Comparison of ENCODE assay signal across 1 cellular context in the genomic region with DNA sequence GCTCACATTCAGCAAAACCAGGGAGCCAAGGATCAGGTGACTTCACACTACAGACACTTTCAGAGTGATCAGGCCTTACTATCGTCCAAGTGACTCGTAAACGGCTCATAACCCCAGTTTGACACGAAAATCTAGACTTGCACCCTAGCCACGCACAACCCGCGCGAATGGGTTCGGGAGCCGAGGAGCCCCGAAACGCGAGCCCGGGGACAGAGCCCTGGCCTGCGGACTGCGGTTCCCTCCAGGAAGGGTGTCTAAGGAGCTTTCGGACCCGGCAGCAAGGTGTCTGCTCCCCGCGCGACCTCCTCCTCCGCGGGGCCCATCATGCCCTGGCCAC.
TF ChIP-seq lines count a peak whose summit lies in the region.

No MANE protein-coding gene starts in this region.

TF ChIP-seq in HepG2, 621 proteins besides CTCF, POLR2A, EP300 and RAD21 (continued from another document and continues in another):
- TF ChIP-seq, protein P1, sequence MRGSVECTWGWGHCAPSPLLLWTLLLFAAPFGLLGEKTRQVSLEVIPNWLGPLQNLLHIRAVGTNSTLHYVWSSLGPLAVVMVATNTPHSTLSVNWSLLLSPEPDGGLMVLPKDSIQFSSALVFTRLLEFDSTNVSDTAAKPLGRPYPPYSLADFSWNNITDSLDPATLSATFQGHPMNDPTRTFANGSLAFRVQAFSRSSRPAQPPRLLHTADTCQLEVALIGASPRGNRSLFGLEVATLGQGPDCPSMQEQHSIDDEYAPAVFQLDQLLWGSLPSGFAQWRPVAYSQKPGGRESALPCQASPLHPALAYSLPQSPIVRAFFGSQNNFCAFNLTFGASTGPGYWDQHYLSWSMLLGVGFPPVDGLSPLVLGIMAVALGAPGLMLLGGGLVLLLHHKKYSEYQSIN (CRISPR knock-in tag; IDR thresholded peaks at IDR 0.05; ENCODE audit: borderline replicate concordance) = no peak
- TF ChIP-seq, protein P2, sequence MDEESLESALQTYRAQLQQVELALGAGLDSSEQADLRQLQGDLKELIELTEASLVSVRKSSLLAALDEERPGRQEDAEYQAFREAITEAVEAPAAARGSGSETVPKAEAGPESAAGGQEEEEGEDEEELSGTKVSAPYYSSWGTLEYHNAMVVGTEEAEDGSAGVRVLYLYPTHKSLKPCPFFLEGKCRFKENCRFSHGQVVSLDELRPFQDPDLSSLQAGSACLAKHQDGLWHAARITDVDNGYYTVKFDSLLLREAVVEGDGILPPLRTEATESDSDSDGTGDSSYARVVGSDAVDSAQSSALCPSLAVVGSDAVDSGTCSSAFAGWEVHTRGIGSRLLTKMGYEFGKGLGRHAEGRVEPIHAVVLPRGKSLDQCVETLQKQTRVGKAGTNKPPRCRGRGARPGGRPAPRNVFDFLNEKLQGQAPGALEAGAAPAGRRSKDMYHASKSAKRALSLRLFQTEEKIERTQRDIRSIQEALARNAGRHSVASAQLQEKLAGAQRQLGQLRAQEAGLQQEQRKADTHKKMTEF (CRISPR knock-in tag; IDR thresholded peaks at IDR 0.05) = no peak
- TF ChIP-seq, protein P3, sequence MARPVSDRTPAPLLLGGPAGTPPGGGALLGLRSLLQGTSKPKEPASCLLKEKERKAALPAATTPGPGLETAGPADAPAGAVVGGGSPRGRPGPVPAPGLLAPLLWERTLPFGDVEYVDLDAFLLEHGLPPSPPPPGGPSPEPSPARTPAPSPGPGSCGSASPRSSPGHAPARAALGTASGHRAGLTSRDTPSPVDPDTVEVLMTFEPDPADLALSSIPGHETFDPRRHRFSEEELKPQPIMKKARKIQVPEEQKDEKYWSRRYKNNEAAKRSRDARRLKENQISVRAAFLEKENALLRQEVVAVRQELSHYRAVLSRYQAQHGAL (CRISPR knock-in tag; IDR thresholded peaks at IDR 0.05; ENCODE audit: not compliant biosample characterization) = no peak
- TF ChIP-seq SRY (CRISPR knock-in tag; IDR thresholded peaks at IDR 0.05) (0 out of 2 replicates have a peak, but pooled peaks have one; percentile 3), IKZF1 (IDR thresholded peaks at IDR 0.05) (no peak), KDM2A (CRISPR knock-in tag; IDR thresholded peaks at IDR 0.05; ENCODE audit: borderline replicate concordance, low read depth) (peak; percentile 59; the same call in 1 of the 2 replicates), HHEX (CRISPR knock-in tag; IDR thresholded peaks at IDR 0.05) (no peak), KAT2B (IDR thresholded peaks at IDR 0.05; ENCODE audit: borderline replicate concordance, low read depth, low read length) (no peak), BCL6 (CRISPR knock-in tag; IDR thresholded peaks at IDR 0.05) (peak; percentile 70), ZNF777 (CRISPR knock-in tag; IDR thresholded peaks at IDR 0.05) (no peak), ATF7 (IDR thresholded peaks at IDR 0.05) (no peak), ATF7 (CRISPR knock-in tag; IDR thresholded peaks at IDR 0.05) (no peak), ZFP37 (CRISPR knock-in tag; IDR thresholded peaks at IDR 0.05; ENCODE audit: borderline replicate concordance) (0 out of 2 replicates have a peak, but pooled peaks have one; percentile 53), ZNF367 (CRISPR knock-in tag; IDR thresholded peaks at IDR 0.05; ENCODE audit: borderline replicate concordance) (0 out of 2 replicates have a peak, but pooled peaks have one; percentile 36), ZIK1 (CRISPR knock-in tag; IDR thresholded peaks at IDR 0.05; ENCODE audit: borderline replicate concordance, low read depth) (0 out of 2 replicates have a peak, but pooled peaks have one; percentile 5), ZFP36L1 (CRISPR knock-in tag; IDR thresholded peaks at IDR 0.05) (0 out of 2 replicates have a peak, but pooled peaks have one; percentile 15), ETV5 (CRISPR knock-in tag; IDR thresholded peaks at IDR 0.05; ENCODE audit: borderline replicate concordance) (no peak), NFE2L2 (IDR thresholded peaks at IDR 0.05; ENCODE audit: low read length) (no peak), ERF (CRISPR knock-in tag; IDR thresholded peaks at IDR 0.05) (0 out of 2 replicates have a peak, but pooled peaks have one; percentile 19), ZNF782 (CRISPR knock-in tag; IDR thresholded peaks at IDR 0.05; ENCODE audit: borderline replicate concordance) (peak; percentile 38; the same call in 1 of the 2 replicates), ZNF207 (IDR thresholded peaks at IDR 0.05; ENCODE audit: borderline replicate concordance) (no peak), ZNF558 (CRISPR knock-in tag; IDR thresholded peaks at IDR 0.05; ENCODE audit: borderline replicate concordance) (peak; percentile 5), ZNF652 (CRISPR knock-in tag; IDR thresholded peaks at IDR 0.05; ENCODE audit: borderline replicate concordance, low read depth) (no peak), ZNF205 (CRISPR knock-in tag; IDR thresholded peaks at IDR 0.05) (no peak), NAIF1 (CRISPR knock-in tag; IDR thresholded peaks at IDR 0.05; ENCODE audit: borderline replicate concordance) (peak; percentile 74; the same call in 1 of the 2 replicates), RARA (CRISPR knock-in tag; IDR thresholded peaks at IDR 0.05) (0 out of 2 replicates have a peak, but pooled peaks have one; percentile 38), KLF12 (CRISPR knock-in tag; IDR thresholded peaks at IDR 0.05; ENCODE audit: borderline replicate concordance) (peak; percentile 19; the same call in 1 of the 2 replicates), ZNF546 (CRISPR knock-in tag; conservative IDR thresholded peaks at IDR 0.05) (no peak), ATRX (CRISPR knock-in tag; IDR thresholded peaks at IDR 0.05; ENCODE audit: borderline replicate concordance) (no peak), RNF2 (conservative IDR thresholded peaks at IDR 0.05; ENCODE audit: low read depth) (no peak), RFXAP (CRISPR knock-in tag; IDR thresholded peaks at IDR 0.05; ENCODE audit: borderline replicate concordance) (no peak), ZNF354B (CRISPR knock-in tag; IDR thresholded peaks at IDR 0.05) (0 out of 2 replicates have a peak, but pooled peaks have one; percentile 37), ZNF501 (CRISPR knock-in tag; IDR thresholded peaks at IDR 0.05) (peak; percentile 18; the same call in 1 of the 2 replicates), ZNF547 (CRISPR knock-in tag; IDR thresholded peaks at IDR 0.05) (no peak; the same call in 1 of the 2 replicates), ZSCAN30 (CRISPR knock-in tag; IDR thresholded peaks at IDR 0.05) (0 out of 2 replicates have a peak, but pooled peaks have one; percentile 27), IRF2 (CRISPR knock-in tag; IDR thresholded peaks at IDR 0.05) (peak; percentile 38; the same call in 1 of the 2 replicates), SATB2 (CRISPR knock-in tag; IDR thresholded peaks at IDR 0.05) (0 out of 2 replicates have a peak, but pooled peaks have one; percentile 13), YEATS4 (CRISPR knock-in tag; IDR thresholded peaks at IDR 0.05; ENCODE audit: borderline replicate concordance) (no peak), HDAC2 (CRISPR knock-in tag; IDR thresholded peaks at IDR 0.05) (peak; percentile 25; the same call in 1 of the 2 replicates), RXRA (CRISPR knock-in tag; IDR thresholded peaks at IDR 0.05) (peak; percentile 73), ZBTB1 (CRISPR knock-in tag; IDR thresholded peaks at IDR 0.05; ENCODE audit: borderline replicate concordance) (no peak), ZNF331 (CRISPR knock-in tag; IDR thresholded peaks at IDR 0.05) (no peak; the same call in 1 of the 2 replicates)
- TF ChIP-seq, protein P4, sequence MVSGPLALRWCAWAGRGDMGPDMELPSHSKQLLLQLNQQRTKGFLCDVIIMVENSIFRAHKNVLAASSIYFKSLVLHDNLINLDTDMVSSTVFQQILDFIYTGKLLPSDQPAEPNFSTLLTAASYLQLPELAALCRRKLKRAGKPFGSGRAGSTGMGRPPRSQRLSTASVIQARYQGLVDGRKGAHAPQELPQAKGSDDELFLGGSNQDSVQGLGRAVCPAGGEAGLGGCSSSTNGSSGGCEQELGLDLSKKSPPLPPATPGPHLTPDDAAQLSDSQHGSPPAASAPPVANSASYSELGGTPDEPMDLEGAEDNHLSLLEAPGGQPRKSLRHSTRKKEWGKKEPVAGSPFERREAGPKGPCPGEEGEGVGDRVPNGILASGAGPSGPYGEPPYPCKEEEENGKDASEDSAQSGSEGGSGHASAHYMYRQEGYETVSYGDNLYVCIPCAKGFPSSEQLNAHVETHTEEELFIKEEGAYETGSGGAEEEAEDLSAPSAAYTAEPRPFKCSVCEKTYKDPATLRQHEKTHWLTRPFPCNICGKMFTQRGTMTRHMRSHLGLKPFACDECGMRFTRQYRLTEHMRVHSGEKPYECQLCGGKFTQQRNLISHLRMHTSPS (CRISPR knock-in tag; IDR thresholded peaks at IDR 0.05; ENCODE audit: low read depth) = peak; percentile 48; the same call in 1 of the 2 replicates
- TF ChIP-seq, protein P5, sequence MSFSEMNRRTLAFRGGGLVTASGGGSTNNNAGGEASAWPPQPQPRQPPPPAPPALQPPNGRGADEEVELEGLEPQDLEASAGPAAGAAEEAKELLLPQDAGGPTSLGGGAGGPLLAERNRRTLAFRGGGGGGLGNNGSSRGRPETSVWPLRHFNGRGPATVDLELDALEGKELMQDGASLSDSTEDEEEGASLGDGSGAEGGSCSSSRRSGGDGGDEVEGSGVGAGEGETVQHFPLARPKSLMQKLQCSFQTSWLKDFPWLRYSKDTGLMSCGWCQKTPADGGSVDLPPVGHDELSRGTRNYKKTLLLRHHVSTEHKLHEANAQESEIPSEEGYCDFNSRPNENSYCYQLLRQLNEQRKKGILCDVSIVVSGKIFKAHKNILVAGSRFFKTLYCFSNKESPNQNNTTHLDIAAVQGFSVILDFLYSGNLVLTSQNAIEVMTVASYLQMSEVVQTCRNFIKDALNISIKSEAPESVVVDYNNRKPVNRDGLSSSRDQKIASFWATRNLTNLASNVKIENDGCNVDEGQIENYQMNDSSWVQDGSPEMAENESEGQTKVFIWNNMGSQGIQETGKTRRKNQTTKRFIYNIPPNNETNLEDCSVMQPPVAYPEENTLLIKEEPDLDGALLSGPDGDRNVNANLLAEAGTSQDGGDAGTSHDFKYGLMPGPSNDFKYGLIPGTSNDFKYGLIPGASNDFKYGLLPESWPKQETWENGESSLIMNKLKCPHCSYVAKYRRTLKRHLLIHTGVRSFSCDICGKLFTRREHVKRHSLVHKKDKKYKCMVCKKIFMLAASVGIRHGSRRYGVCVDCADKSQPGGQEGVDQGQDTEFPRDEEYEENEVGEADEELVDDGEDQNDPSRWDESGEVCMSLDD (CRISPR knock-in tag; IDR thresholded peaks at IDR 0.05; ENCODE audit: borderline replicate concordance) = peak; percentile 55; the same call in 1 of the 2 replicates
- TF ChIP-seq, protein P6, sequence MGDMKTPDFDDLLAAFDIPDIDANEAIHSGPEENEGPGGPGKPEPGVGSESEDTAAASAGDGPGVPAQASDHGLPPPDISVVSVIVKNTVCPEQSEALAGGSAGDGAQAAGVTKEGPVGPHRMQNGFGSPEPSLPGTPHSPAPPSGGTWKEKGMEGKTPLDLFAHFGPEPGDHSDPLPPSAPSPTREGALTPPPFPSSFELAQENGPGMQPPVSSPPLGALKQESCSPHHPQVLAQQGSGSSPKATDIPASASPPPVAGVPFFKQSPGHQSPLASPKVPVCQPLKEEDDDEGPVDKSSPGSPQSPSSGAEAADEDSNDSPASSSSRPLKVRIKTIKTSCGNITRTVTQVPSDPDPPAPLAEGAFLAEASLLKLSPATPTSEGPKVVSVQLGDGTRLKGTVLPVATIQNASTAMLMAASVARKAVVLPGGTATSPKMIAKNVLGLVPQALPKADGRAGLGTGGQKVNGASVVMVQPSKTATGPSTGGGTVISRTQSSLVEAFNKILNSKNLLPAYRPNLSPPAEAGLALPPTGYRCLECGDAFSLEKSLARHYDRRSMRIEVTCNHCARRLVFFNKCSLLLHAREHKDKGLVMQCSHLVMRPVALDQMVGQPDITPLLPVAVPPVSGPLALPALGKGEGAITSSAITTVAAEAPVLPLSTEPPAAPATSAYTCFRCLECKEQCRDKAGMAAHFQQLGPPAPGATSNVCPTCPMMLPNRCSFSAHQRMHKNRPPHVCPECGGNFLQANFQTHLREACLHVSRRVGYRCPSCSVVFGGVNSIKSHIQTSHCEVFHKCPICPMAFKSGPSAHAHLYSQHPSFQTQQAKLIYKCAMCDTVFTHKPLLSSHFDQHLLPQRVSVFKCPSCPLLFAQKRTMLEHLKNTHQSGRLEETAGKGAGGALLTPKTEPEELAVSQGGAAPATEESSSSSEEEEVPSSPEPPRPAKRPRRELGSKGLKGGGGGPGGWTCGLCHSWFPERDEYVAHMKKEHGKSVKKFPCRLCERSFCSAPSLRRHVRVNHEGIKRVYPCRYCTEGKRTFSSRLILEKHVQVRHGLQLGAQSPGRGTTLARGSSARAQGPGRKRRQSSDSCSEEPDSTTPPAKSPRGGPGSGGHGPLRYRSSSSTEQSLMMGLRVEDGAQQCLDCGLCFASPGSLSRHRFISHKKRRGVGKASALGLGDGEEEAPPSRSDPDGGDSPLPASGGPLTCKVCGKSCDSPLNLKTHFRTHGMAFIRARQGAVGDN (CRISPR knock-in tag; IDR thresholded peaks at IDR 0.05) = peak; percentile 73; the same call in 1 of the 2 replicates
- TF ChIP-seq, protein P7, sequence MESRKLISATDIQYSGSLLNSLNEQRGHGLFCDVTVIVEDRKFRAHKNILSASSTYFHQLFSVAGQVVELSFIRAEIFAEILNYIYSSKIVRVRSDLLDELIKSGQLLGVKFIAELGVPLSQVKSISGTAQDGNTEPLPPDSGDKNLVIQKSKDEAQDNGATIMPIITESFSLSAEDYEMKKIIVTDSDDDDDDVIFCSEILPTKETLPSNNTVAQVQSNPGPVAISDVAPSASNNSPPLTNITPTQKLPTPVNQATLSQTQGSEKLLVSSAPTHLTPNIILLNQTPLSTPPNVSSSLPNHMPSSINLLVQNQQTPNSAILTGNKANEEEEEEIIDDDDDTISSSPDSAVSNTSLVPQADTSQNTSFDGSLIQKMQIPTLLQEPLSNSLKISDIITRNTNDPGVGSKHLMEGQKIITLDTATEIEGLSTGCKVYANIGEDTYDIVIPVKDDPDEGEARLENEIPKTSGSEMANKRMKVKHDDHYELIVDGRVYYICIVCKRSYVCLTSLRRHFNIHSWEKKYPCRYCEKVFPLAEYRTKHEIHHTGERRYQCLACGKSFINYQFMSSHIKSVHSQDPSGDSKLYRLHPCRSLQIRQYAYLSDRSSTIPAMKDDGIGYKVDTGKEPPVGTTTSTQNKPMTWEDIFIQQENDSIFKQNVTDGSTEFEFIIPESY (CRISPR knock-in tag; IDR thresholded peaks at IDR 0.05) = no peak
- TF ChIP-seq, protein P8, sequence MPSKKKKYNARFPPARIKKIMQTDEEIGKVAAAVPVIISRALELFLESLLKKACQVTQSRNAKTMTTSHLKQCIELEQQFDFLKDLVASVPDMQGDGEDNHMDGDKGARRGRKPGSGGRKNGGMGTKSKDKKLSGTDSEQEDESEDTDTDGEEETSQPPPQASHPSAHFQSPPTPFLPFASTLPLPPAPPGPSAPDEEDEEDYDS (CRISPR knock-in tag; IDR thresholded peaks at IDR 0.05) = no peak
- TF ChIP-seq, protein P9, sequence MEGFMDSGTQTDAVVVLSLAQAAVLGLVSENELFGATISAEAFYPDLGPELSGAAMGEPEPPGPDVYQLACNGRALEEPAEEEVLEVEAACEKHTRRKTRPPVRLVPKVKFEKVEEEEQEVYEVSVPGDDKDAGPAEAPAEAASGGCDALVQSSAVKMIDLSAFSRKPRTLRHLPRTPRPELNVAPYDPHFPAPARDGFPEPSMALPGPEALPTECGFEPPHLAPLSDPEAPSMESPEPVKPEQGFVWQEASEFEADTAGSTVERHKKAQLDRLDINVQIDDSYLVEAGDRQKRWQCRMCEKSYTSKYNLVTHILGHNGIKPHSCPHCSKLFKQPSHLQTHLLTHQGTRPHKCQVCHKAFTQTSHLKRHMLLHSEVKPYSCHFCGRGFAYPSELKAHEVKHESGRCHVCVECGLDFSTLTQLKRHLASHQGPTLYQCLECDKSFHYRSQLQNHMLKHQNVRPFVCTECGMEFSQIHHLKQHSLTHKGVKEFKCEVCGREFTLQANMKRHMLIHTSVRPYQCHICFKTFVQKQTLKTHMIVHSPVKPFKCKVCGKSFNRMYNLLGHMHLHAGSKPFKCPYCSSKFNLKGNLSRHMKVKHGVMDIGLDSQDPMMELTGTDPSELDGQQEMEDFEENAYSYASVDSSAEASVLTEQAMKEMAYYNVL (CRISPR knock-in tag; IDR thresholded peaks at IDR 0.05; ENCODE audit: borderline replicate concordance) = no peak
